In genomic region chr1:248825573-248825908, GRCh38 we compare ENCODE assay signal across 8 cellular contexts. TPM values are rescaled to one million over a fixed set of nuclear protein-coding genes. Genes with fewer than 3 reads are reported as not detected.
A peak's percentile ranks its signal among the peaks of the same experiment; 100 is the strongest.
DNase-seq lines count a peak whose midpoint lies in the region; ATAC-seq and TF ChIP-seq lines count a peak whose summit lies in the region.

No MANE protein-coding gene starts in this region.

- no peak for DNase-seq in activated CD4-positive, CD25-positive, alpha-beta regulatory T cell (lab: John Stamatoyannopoulos, UW)
- DNase-seq in mammary epithelial cell: no peak
- no peak for DNase-seq in medulla oblongata (ENCODE audit: extremely low spot score)
- no peak for DNase-seq in OCI-M2 (lab: John Stamatoyannopoulos, UW; ENCODE audit: unreplicated experiment)
- no peak for DNase-seq in NCI-H2196 (lab: John Stamatoyannopoulos, UW; ENCODE audit: unreplicated experiment)

- no peaks in the 10 kb centered on the region for H4K20me1 ChIP-seq in mammary epithelial cell (ENCODE audit: insufficient read depth, low read length)

- H3K4me3 ChIP-seq in mammary epithelial cell (replicated peaks in 1 of 3; ENCODE audit: insufficient read depth in 1 of 3, low read depth in 2 of 3, low read length in 3 of 3) (peak overlapping the region; percentile 85 to 93 (median 87)), mesodermal cell (ENCODE audit: extremely low read depth, insufficient read depth, low read length, poor library complexity, severe bottlenecking) (peak overlapping the region; percentile 92)

- dilution Hi-C loops in mammary epithelial cell (cut with HindIII; ENCODE audit: low sequenced_read_pairs): no loop called here

- in situ Hi-C loops in mammary epithelial cell (cut with MboI; ENCODE audit: low sequenced_read_pairs in 2 of 2): no loop called here

- peak; percentile 2 to 6 for ATAC-seq in activated CD4-positive, CD25-positive, alpha-beta regulatory T cell treated with anti-CD3 and anti-CD28 coated beads, Interleukin-2, amount 50 U/mL, for 24 hours
- ATAC-seq in HG03354 (IDR thresholded peaks at IDR 0.05; ENCODE audit: poor library complexity, severe bottlenecking, unreplicated experiment): peak; percentile 6

- H3K9me3 ChIP-seq in mammary epithelial cell (replicated peaks; ENCODE audit: insufficient read depth, low read length) (no peaks in the 10 kb centered on the region), mesodermal cell (ENCODE audit: control insufficient read depth, low read length) (no peaks in the 10 kb centered on the region)

- H3K36me3 ChIP-seq in mammary epithelial cell (ENCODE audit: insufficient read depth, low read length): no peaks in the 10 kb centered on the region
- peaks cover 40% of the 10 kb centered on the region for H3K36me3 ChIP-seq in mesodermal cell (ENCODE audit: control insufficient read depth, insufficient read depth, low read length)

- H3K27me3 ChIP-seq in mammary epithelial cell (ENCODE audit: insufficient read depth, low read length): no peaks in the 10 kb centered on the region

- 2% methylated on average over 9 of the region's 18 CpGs for WGBS in mammary epithelial cell (ENCODE audit: low coverage, missing lambda C conversion rate)
- WGBS in mesodermal cell (ENCODE audit: insufficient coverage in 2 of 2), 2 experiments: 0 to 1% methylated on average over 14 to 17 of the region's 18 CpGs

- intact Hi-C loops in mammary epithelial cell (cut with micrococcal nuclease): no loop called here

- peak overlapping the region; percentile 99 for H3K9ac ChIP-seq in mammary epithelial cell (ENCODE audit: insufficient read depth, low read length)

- CTCF ChIA-PET in mammary epithelial cell (lab: Charles Lee; ENCODE audit: low non-redundant PET): interaction anchor here (0.9 kb wide), 1 partner anchor 9 kb away, joined by 3 read pairs; no protein-coding TSS in a partner anchor

- TF ChIP-seq CTCF in mammary epithelial cell (conservative IDR thresholded peaks at IDR 0.05 in 1 of 2, IDR thresholded peaks at IDR 0.05 in 1 of 2; ENCODE audit: extremely low read depth in 1 of 2, insufficient read depth in 1 of 2, low read depth in 1 of 2, low read length in 2 of 2): no peak

- peak overlapping the region; percentile 100 for H2AFZ ChIP-seq in mammary epithelial cell (ENCODE audit: low read depth, low read length)

- peak overlapping the region; percentile 100 for H3K4me2 ChIP-seq in mammary epithelial cell (ENCODE audit: insufficient read depth, low read depth, low read length)

- peaks cover 52% of the 10 kb centered on the region for H3K79me2 ChIP-seq in mammary epithelial cell (ENCODE audit: insufficient read depth, low read length)

- H3K27ac ChIP-seq in mammary epithelial cell (ENCODE audit: insufficient read depth, low read depth, low read length) (peak overlapping the region; percentile 96), mesodermal cell (ENCODE audit: low read depth, low read length, severe bottlenecking) (peak overlapping the region; percentile 98)

- BruUV-seq in mammary epithelial cell (replicated peaks; lab: Mats Ljungman, UMichigan): no TSS peak

- H3K4me1 ChIP-seq in mammary epithelial cell (ENCODE audit: insufficient read depth, low read length) (peaks cover 39% of the 10 kb centered on the region), mesodermal cell (ENCODE audit: control insufficient read depth, insufficient read depth, low read length, poor library complexity, severe bottlenecking) (peaks cover 40% of the 10 kb centered on the region)

RNA-seq across cellular contexts. Expression of gene SH3BP5L, which starts 0.2 kb away (rescaled TPM):
- 10 to 100 TPM; 22.3 to 30.3 TPM for total RNA-seq in mammary epithelial cell
- 19.8 TPM for polyA plus RNA-seq in mammary epithelial cell
- polyA minus RNA-seq in mammary epithelial cell: 38.7 TPM
- 22.4 TPM for polyA plus RNA-seq in mesodermal cell (2013, experiment 1 of 2)
- polyA plus RNA-seq in mesodermal cell (2013, experiment 2 of 2): 18.5 TPM

RNA-seq across cellular contexts. Expression of gene ZNF672, which starts 12.5 kb away (rescaled TPM):
- total RNA-seq in mammary epithelial cell: 10 to 100 TPM; 20.5 to 22.5 TPM
- 21.6 TPM for polyA plus RNA-seq in mammary epithelial cell
- 27.4 TPM for polyA minus RNA-seq in mammary epithelial cell
- polyA plus RNA-seq in mesodermal cell (2013, experiment 1 of 2): 32.1 TPM
- 27.8 TPM for polyA plus RNA-seq in mesodermal cell (2013, experiment 2 of 2)

RNA-seq across cellular contexts. Expression of gene ZNF692, which starts 33.3 kb away (rescaled TPM):
- 10 to 100 TPM in 1 of 2 donors, 1 to 10 TPM in 1; 9.0 to 39.9 TPM for total RNA-seq in mammary epithelial cell
- polyA plus RNA-seq in mammary epithelial cell: 27.9 TPM
- polyA minus RNA-seq in mammary epithelial cell: 21.7 TPM
- 45.1 TPM for polyA plus RNA-seq in mesodermal cell (2013, experiment 1 of 2)
- 39.3 TPM for polyA plus RNA-seq in mesodermal cell (2013, experiment 2 of 2)
